28 cellular contexts compared by ENCODE assay signal in genomic region chr1:211875541-211875940, GRCh38.
"Had no signal": no experiment of that assay in that cellular context is flagged by ENCODE, and none has a peak within 500 bp of the region (broad histone marks: within the 10 kb centered on the region; RNA-seq: fewer than 3 reads in every experiment).

No MANE protein-coding gene starts in this region.

- FAIRE-seq: urothelium cell line had no signal

- DNase-seq: stimulated activated CD4-positive, alpha-beta T cell treated with anti-CD3 and anti-CD28 coated beads, Interleukin-2, amount 100 ng/mL, for 48 hours; stimulated activated CD4-positive, alpha-beta T cell treated with anti-CD3 and anti-CD28 coated beads, Interleukin-4, amount 100 ng/mL, for 1 hour; stimulated activated CD4-positive, alpha-beta T cell treated with anti-CD3 and anti-CD28 coated beads, Interleukin-4, amount 100 ng/mL, for 24 hours; stimulated activated CD4-positive, alpha-beta T cell treated with anti-CD3 and anti-CD28 coated beads, Interleukin-4, amount 100 ng/mL, for 4 hours; stimulated activated CD8-positive, alpha-beta memory T cell treated with anti-CD3 and anti-CD28 coated beads, Interleukin-4, amount 100 ng/mL, for 48 hours; stimulated activated naive B cell treated with anti-CD40 and anti-IgM and Interleukin-4, amounts not matched to agents 10 μg/mL and 1 μg/mL and 100 μg/mL, for 72 hours; stimulated activated naive CD4-positive, alpha-beta T cell; stimulated activated naive CD4-positive, alpha-beta T cell treated with Interleukin-2 at 50 U/mL for 16 hours; stimulated activated naive CD8-positive, alpha-beta T cell treated with anti-CD3 and anti-CD28 coated beads, Interleukin-15, amount 100 ng/mL, for 72 hours; stimulated activated naive CD8-positive, alpha-beta T cell treated with anti-CD3 and anti-CD28 coated beads, Interleukin-15, Interleukin-2, amounts not matched to agents 100 U/mL and 50 U/mL, for 24 hours; stomach; testis; thyroid gland; tibial artery; transverse colon; trophoblast cell; upper lobe of left lung; upper lobe of right lung; uterus had no signal

- H3K9me3 Mint-ChIP-seq: stimulated activated effector memory CD8-positive, alpha-beta T cell treated with anti-CD3 and anti-CD28 coated beads, Interleukin-12 subunit alpha, Interleukin-12 subunit beta, amount 100 ng/mL, for 72 hours; stimulated activated memory B cell treated with anti-CD40 and anti-IgM and Interleukin-4, amounts not matched to agents 10 μg/mL and 1 μg/mL and 100 μg/mL, for 72 hours; stimulated activated naive CD8-positive, alpha-beta T cell treated with anti-CD3 and anti-CD28 coated beads, Interleukin-15, amount 100 ng/mL, for 72 hours; stimulated activated naive CD8-positive, alpha-beta T cell treated with anti-CD3 and anti-CD28 coated beads, Interleukin-15, Interleukin-2, amounts not matched to agents 100 ng/mL and 50 ng/mL, for 24 hours; type B pancreatic cell had no signal

- H3K36me3 ChIP-seq: stomach, suprapubic skin, thoracic aorta, thyroid gland, tibial artery, tibial nerve, transverse colon, upper lobe of left lung, upper lobe of right lung, uterus, vagina had no signal

- H3K4me1 ChIP-seq: stomach, suprapubic skin, testis, thyroid gland, tibial artery, tibial nerve, transverse colon, upper lobe of left lung, upper lobe of right lung, uterus, vagina had no signal

- H3K27ac ChIP-seq: stomach, suprapubic skin, testis, thoracic aorta, tibial artery, tibial nerve, transverse colon, upper lobe of left lung, upper lobe of right lung, uterus, vagina had no signal

- ATAC-seq: stimulated activated effector memory CD8-positive, alpha-beta T cell treated with anti-CD3 and anti-CD28 coated beads, Interleukin-12 subunit alpha, Interleukin-12 subunit beta, amount 100 ng/mL, for 72 hours; stimulated activated memory B cell treated with anti-CD40 and anti-IgM and Interleukin-4, amounts not matched to agents 10 μg/mL and 1 μg/mL and 100 μg/mL, for 72 hours; stimulated activated naive B cell treated with anti-CD40 and anti-IgM and Interleukin-4, amounts not matched to agents 10 μg/mL and 1 μg/mL and 100 μg/mL, for 72 hours; stimulated activated naive CD8-positive, alpha-beta T cell treated with anti-CD3 and anti-CD28 coated beads, Interleukin-15, amount 100 ng/mL, for 72 hours; stimulated activated naive CD8-positive, alpha-beta T cell treated with anti-CD3 and anti-CD28 coated beads, Interleukin-15, Interleukin-2, amounts not matched to agents 100 U/mL and 50 U/mL, for 24 hours had no signal

- H3K27ac Mint-ChIP-seq: stimulated activated effector memory CD8-positive, alpha-beta T cell treated with anti-CD3 and anti-CD28 coated beads, Interleukin-12 subunit alpha, Interleukin-12 subunit beta, amount 100 ng/mL, for 72 hours; stimulated activated memory B cell treated with anti-CD40 and anti-IgM and Interleukin-4, amounts not matched to agents 10 μg/mL and 1 μg/mL and 100 μg/mL, for 72 hours; stimulated activated naive B cell treated with anti-CD40 and anti-IgM and Interleukin-4, amounts not matched to agents 10 μg/mL and 1 μg/mL and 100 μg/mL, for 72 hours; stimulated activated naive CD8-positive, alpha-beta T cell treated with anti-CD3 and anti-CD28 coated beads, Interleukin-15, amount 100 ng/mL, for 72 hours; stimulated activated naive CD8-positive, alpha-beta T cell treated with anti-CD3 and anti-CD28 coated beads, Interleukin-15, Interleukin-2, amounts not matched to agents 100 ng/mL and 50 ng/mL, for 24 hours; type B pancreatic cell had no signal

- H3K9me3 ChIP-seq: stomach, suprapubic skin, testis, thoracic aorta, thyroid gland, tibial nerve, transverse colon, upper lobe of left lung, upper lobe of right lung, uterus, vagina had no signal

- H3K4me3 ChIP-seq: stomach, suprapubic skin, testis, thoracic aorta, thyroid gland, tibial artery, tibial nerve, transverse colon, upper lobe of left lung, upper lobe of right lung, uterus, vagina had no signal

- H3K36me3 Mint-ChIP-seq: stimulated activated effector memory CD8-positive, alpha-beta T cell treated with anti-CD3 and anti-CD28 coated beads, Interleukin-12 subunit alpha, Interleukin-12 subunit beta, amount 100 ng/mL, for 72 hours; stimulated activated memory B cell treated with anti-CD40 and anti-IgM and Interleukin-4, amounts not matched to agents 10 μg/mL and 1 μg/mL and 100 μg/mL, for 72 hours; stimulated activated naive B cell treated with anti-CD40 and anti-IgM and Interleukin-4, amounts not matched to agents 10 μg/mL and 1 μg/mL and 100 μg/mL, for 72 hours; type B pancreatic cell had no signal

- H3K27me3 ChIP-seq: stomach, suprapubic skin, testis, thyroid gland, tibial artery, tibial nerve, transverse colon, upper lobe of left lung, upper lobe of right lung, uterus, vagina had no signal
